14 cellular contexts compared by ENCODE assay signal in the genomic region with DNA sequence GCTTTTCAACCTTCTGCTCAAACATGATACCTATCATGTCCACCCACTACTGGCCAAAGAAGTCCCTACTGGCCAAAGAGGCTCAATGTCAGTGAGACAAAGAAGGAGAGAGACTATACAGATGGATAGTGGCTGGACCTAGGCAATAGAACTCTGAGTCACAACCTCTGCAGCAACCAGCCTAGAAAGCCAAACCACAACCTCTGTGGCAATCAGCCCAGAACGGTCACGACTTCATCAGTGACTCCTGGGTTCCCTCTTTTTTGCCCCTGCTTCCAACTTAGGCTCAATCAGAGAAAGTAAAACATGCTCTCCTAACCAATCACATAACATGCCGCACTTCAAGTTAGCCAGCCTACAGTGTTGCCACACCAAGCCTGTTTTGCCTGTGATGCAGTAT.
DNase-seq lines count a peak whose midpoint lies in the region; ATAC-seq and TF ChIP-seq lines count a peak whose summit lies in the region.
"Had no signal": no experiment of that assay in that cellular context is flagged by ENCODE, and none has a peak within 500 bp of the region (broad histone marks: within the 10 kb centered on the region; RNA-seq: fewer than 3 reads in every experiment).

No MANE protein-coding gene starts in this region.

- no peaks in the 10 kb centered on the region for H3K4me1 Mint-ChIP-seq in HFFc6 (ENCODE audit: low read depth)
- H3K4me1 Mint-ChIP-seq: IgD-negative memory B cell had no signal

- H3K9me3 Mint-ChIP-seq in HFFc6 = peaks cover 11% of the 10 kb centered on the region

- TF ChIP-seq CTCF in HFFc6 (IDR thresholded peaks at IDR 0.05) = no peak
- TF ChIP-seq CTCF in fibroblast of mammary gland (conservative IDR thresholded peaks at IDR 0.05; ENCODE audit: control insufficient read depth, insufficient read depth, low read depth, low read length) = peak; percentile 6

- H3K36me3 Mint-ChIP-seq in HFFc6 (ENCODE audit: low read depth) = no peaks in the 10 kb centered on the region
- H3K36me3 Mint-ChIP-seq: IgD-negative memory B cell, neural progenitor cell had no signal

- no peaks in the 10 kb centered on the region for H3K27me3 Mint-ChIP-seq in HFFc6 (ENCODE audit: insufficient read depth)
- H3K27me3 Mint-ChIP-seq: IgD-negative memory B cell had no signal

- H3K27ac Mint-ChIP-seq in HFFc6 = no peak overlapping the region
- H3K27ac Mint-ChIP-seq: IgD-negative memory B cell, neural progenitor cell had no signal

- no peak for ATAC-seq in HG03175 (IDR thresholded peaks at IDR 0.05; ENCODE audit: unreplicated experiment)
- no peak for ATAC-seq in GM18907 (IDR thresholded peaks at IDR 0.05; ENCODE audit: unreplicated experiment)

- no peak overlapping the region for H3K4me3 ChIP-seq in fibroblast of mammary gland (ENCODE audit: control insufficient read depth, low read depth, low read length)
- H3K4me3 ChIP-seq: colonic mucosa, neural progenitor cell, testis had no signal

- DNase-seq in HFFc6 (peak; percentile 16), RKO (ENCODE audit: low spot score) (peak; percentile 19), fibroblast of mammary gland (ENCODE audit: low read depth) (peak; percentile 87), stromal cell of bone marrow (ENCODE audit: low read depth) (peak; percentile 77), cerebellar cortex (ENCODE audit: low spot score) (no peak)
- DNase-seq in stimulated activated naive CD4-positive, alpha-beta T cell treated with Interleukin-2 at 50 U/mL for 16 hours (lab: John Stamatoyannopoulos, UW) = no peak
- DNase-seq: colonic mucosa; NCI-H774; stimulated activated CD4-positive, alpha-beta T cell treated with anti-CD3 and anti-CD28 coated beads, Interleukin-4, amount 100 ng/mL, for 24 hours; testis had no signal

- no peak overlapping the region for H3K4me3 Mint-ChIP-seq in HFFc6
- H3K4me3 Mint-ChIP-seq: neural progenitor cell had no signal

Comparison
In these comparisons a context has a peak if more than half of its experiments do, and no peak if none do; other contexts are left out.
1. DNase-seq: peak in HFFc6 (single experiment), RKO (single experiment), fibroblast of mammary gland (single experiment) and stromal cell of bone marrow (single experiment); none in stimulated activated naive CD4-positive, alpha-beta T cell treated with Interleukin-2 at 50 U/mL for 16 hours (single experiment) and cerebellar cortex (single experiment).